ENCODE assay signal across 10 cellular contexts in genomic region chr5:84290673-84291072, GRCh38.
"Had no signal": no experiment of that assay in that cellular context is flagged by ENCODE, and none has a peak within 500 bp of the region (broad histone marks: within the 10 kb centered on the region; RNA-seq: fewer than 3 reads in every experiment).

No MANE protein-coding gene starts in this region.

- DNase-seq: activated CD4-positive, alpha-beta T cell treated with anti-CD3 and anti-CD28 coated beads, Interleukin-2, amount 10 ng/mL, durations not matched to agents 7 days and 5 days; activated gamma-delta T cell treated with Interleukin-2 at 50 U/mL for 16 hours; effector memory CD8-positive, alpha-beta T cell; foreskin keratinocyte; naive B cell; stimulated activated CD4-positive, alpha-beta T cell treated with anti-CD3 and anti-CD28 coated beads, Interleukin-12 subunit alpha, Interleukin-12 subunit beta, amount 100 ng/mL, for 4 hours; stimulated activated CD4-positive, alpha-beta T cell treated with anti-CD3 and anti-CD28 coated beads, Interleukin-2, amount 100 ng/mL, for 24 hours; trophoblast cell had no signal

- ATAC-seq: effector memory CD8-positive, alpha-beta T cell; foreskin keratinocyte; stimulated activated effector memory CD8-positive, alpha-beta T cell treated with anti-CD3 and anti-CD28 coated beads, Interleukin-12 subunit alpha, Interleukin-12 subunit beta, amount 100 ng/mL, for 72 hours had no signal

- H3K27ac ChIP-seq: foreskin keratinocyte had no signal

- H3K4me3 ChIP-seq: lung had no signal

- H3K4me1 ChIP-seq: foreskin keratinocyte had no signal
